In genomic region chr6:16736856-16737255, GRCh38 we compare ENCODE assay signal across 14 cellular contexts. TPM values are rescaled to one million over a fixed set of nuclear protein-coding genes. Genes with fewer than 3 reads are reported as not detected.
DNase-seq lines count a peak whose midpoint lies in the region; ATAC-seq and TF ChIP-seq lines count a peak whose summit lies in the region.
"Had no signal": no experiment of that assay in that cellular context is flagged by ENCODE, and none has a peak within 500 bp of the region (broad histone marks: within the 10 kb centered on the region; RNA-seq: fewer than 3 reads in every experiment).

No MANE protein-coding gene starts in this region.

- intact Hi-C loops in lower lobe of right lung (cut with DNase I), result no loop called here

- TF ChIP-seq CTCF in VCaP (conservative IDR thresholded peaks at IDR 0.05) (no peak), lower lobe of right lung (IDR thresholded peaks at IDR 0.05) (no peak)

- no peaks in the 10 kb centered on the region for H3K27me3 ChIP-seq in lower lobe of right lung (ENCODE audit: low read depth)
- H3K27me3 ChIP-seq in subcutaneous abdominal adipose tissue (ENCODE audit: control insufficient read depth in 5 of 5, insufficient read depth in 4 of 5, low read length in 5 of 5), result no peaks in the 10 kb centered on the region
- H3K27me3 ChIP-seq: testis had no signal

- DNase-seq in DMS53 (lab: John Stamatoyannopoulos, UW), result peak; percentile 36
- DNase-seq in DMS53 treated with DMSO at 0.1 percent for 48 hours (lab: John Stamatoyannopoulos, UW; ENCODE audit: unreplicated experiment), result no peak
- DNase-seq in lower lobe of right lung, result no peak
- no peak for DNase-seq in activated gamma-delta T cell (lab: John Stamatoyannopoulos, UW)
- DNase-seq in midbrain (lab: John Stamatoyannopoulos, UW), result no peak
- no peak for DNase-seq in stimulated activated CD4-positive, alpha-beta T cell treated with anti-CD3 and anti-CD28 coated beads, Interleukin-4, amount 100 ng/mL, for 4 hours
- DNase-seq: 8988T; activated CD8-positive, alpha-beta T cell treated with anti-CD3 and anti-CD28 coated beads, Interleukin-2, amount 10 ng/mL, durations not matched to agents 7 days and 5 days; activated naive CD4-positive, alpha-beta T cell treated with Interleukin-2 at 50 U/mL for 16 hours; Karpas-422; NCI-H1694 treated with DMSO at 0.1 percent for 48 hours; testis had no signal

- H3K4me3 ChIP-seq in lower lobe of right lung, result no peak overlapping the region
- H3K4me3 ChIP-seq in subcutaneous abdominal adipose tissue (ENCODE audit: low read depth in 1 of 5, low read length in 5 of 5), result peak overlapping the region in 1 of 5 donors; percentile 22
- H3K4me3 ChIP-seq: testis had no signal

- H3K36me3 ChIP-seq in lower lobe of right lung (no peaks in the 10 kb centered on the region), subcutaneous abdominal adipose tissue (ENCODE audit: control insufficient read depth in 5 of 5, insufficient read depth in 5 of 5, low read length in 5 of 5) (peaks cover 0 to 4% (median 0%) of the 10 kb centered on the region in 5 donors)

- H3K9ac ChIP-seq in subcutaneous abdominal adipose tissue (ENCODE audit: low read length in 5 of 5), result peak overlapping the region in 1 of 5 donors; percentile 31

- H3K9me3 ChIP-seq in lower lobe of right lung (no peaks in the 10 kb centered on the region), subcutaneous abdominal adipose tissue (ENCODE audit: control insufficient read depth in 5 of 5, low read length in 5 of 5) (no peaks in the 10 kb centered on the region)
- H3K9me3 ChIP-seq: testis had no signal

- no peak for ATAC-seq in lower lobe of right lung
- ATAC-seq: activated CD8-positive, alpha-beta T cell treated with anti-CD3 and anti-CD28 coated beads, Interleukin-2, amount 10 ng/mL, durations not matched to agents 7 days and 5 days had no signal

- H3K4me1 ChIP-seq in lower lobe of right lung (peaks cover 68% of the 10 kb centered on the region), subcutaneous abdominal adipose tissue (ENCODE audit: control insufficient read depth in 5 of 5, insufficient read depth in 5 of 5, low read length in 5 of 5) (peaks cover 0 to 32% (median 22%) of the 10 kb centered on the region in 5 donors)

- peak overlapping the region; percentile 55 for H3K27ac ChIP-seq in VCaP
- H3K27ac ChIP-seq in lower lobe of right lung, result peak overlapping the region; percentile 48
- peak overlapping the region; percentile 11 for H3K27ac ChIP-seq in subcutaneous abdominal adipose tissue (ENCODE audit: low read depth, low read length)

RNA-seq across cellular contexts. Expression of gene ATXN1, which starts 24.4 kb away (rescaled TPM):
- total RNA-seq in lower lobe of right lung, result 75.9 TPM
